14 cellular contexts compared by ENCODE assay signal in the genomic region with DNA sequence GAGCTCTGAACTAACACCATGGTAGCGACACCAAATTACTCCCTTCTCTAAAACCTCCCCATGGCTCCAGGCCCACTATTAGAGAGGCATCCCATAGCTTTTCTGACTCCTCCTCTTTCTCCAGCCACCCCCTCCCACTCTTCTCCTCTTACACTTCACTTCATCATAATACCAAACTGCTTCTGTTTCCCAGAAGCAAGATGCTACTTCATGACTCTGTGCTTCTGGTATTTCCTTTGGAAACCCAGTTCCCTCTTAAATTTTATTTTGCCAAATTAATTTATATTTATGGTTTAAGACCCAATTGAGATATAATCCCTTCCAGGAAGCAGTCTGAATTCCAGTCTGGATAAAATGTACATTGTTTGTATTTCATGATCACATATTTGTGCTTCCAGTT.
"Had no signal": no experiment of that assay in that cellular context is flagged by ENCODE, and none has a peak within 500 bp of the region (broad histone marks: within the 10 kb centered on the region; RNA-seq: fewer than 3 reads in every experiment).

No MANE protein-coding gene starts in this region.

- H3K27me3 ChIP-seq: right atrium auricular region, spleen, suprapubic skin, upper lobe of left lung had no signal

- H3K27ac ChIP-seq: right atrium auricular region, spleen, suprapubic skin, upper lobe of left lung had no signal

- DNase-seq: activated B cell treated with CpG ODN at 0.5 μM for 24 hours; activated CD4-positive, alpha-beta T cell treated with anti-CD3 and anti-CD28 coated beads, Interleukin-2, amount 10 ng/mL, durations not matched to agents 24 days and 14 days; activated naive CD4-positive, alpha-beta T cell treated with Interleukin-2 at 50 U/mL for 16 hours; erythroblast; glutamatergic neuron; mucosa of descending colon; naive thymus-derived CD8-positive, alpha-beta T cell; spleen; stimulated activated CD4-positive, alpha-beta T cell treated with anti-CD3 and anti-CD28 coated beads, Interleukin-1b, Interleukin-23, amount 100 ng/mL, for 48 hours; stimulated activated naive B cell treated with anti-CD40 and anti-IgM and Interleukin-4, amounts not matched to agents 10 μg/mL and 1 μg/mL and 100 μg/mL, for 72 hours; upper lobe of left lung had no signal

- H3K4me3 ChIP-seq: lung, mucosa of descending colon, right atrium auricular region, spleen, suprapubic skin, upper lobe of left lung had no signal

- H3K36me3 ChIP-seq: right atrium auricular region, spleen, suprapubic skin, upper lobe of left lung had no signal

- H3K4me1 ChIP-seq: right atrium auricular region, spleen, suprapubic skin, upper lobe of left lung had no signal

- H3K9me3 ChIP-seq: mucosa of descending colon, right atrium auricular region, suprapubic skin, upper lobe of left lung had no signal
